20 cellular contexts compared by ENCODE assay signal in the genomic region with DNA sequence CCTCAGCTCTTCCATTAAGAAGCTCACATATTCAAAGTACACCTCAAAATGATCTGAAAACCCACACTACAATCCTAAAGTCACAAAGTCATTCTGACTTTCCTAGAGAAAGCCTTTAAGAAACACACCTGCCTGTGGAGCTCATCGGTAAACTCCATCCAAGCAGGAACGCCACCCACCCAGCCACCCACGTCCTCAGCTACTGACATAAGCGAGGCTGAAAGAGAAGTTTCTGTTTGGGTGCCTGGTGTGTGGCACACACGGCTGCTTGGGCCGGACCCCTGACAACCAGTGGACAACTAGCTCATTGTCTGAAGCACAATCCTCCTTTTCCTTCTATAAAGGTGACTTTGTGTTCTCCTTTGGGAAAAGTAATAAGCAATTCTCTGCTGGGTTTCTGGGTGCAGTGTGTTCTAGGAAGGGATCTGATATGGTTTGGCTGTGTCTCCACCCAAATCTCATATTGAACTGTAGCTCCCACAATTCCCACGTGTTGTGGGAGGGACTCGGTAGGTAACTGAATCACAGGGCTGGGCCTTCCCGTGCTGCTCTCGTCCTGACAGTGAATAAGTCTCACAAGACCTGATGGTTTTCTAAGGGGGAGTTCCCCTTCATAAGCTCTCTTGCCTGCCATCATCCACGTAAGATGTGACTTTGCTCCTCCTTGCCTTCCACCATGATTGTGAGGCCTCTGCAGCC. TPM values are rescaled to one million over a fixed set of nuclear protein-coding genes. Genes with fewer than 3 reads are reported as not detected.
DNase-seq lines count a peak whose midpoint lies in the region; ATAC-seq and FAIRE-seq lines count a peak whose summit lies in the region.
"Had no signal": no experiment of that assay in that cellular context is flagged by ENCODE, and none has a peak within 500 bp of the region (broad histone marks: within the 10 kb centered on the region; RNA-seq: fewer than 3 reads in every experiment).

No MANE protein-coding gene starts in this region.

- ATAC-seq in activated T-cell treated with anti-CD3 and anti-CD28 coated beads, Interleukin-2, amount 50 U/mL, for 72 hours (replicated peaks in 1 of 2), result peak in 1 of 2 donors; percentile 16
- ATAC-seq in T-helper 17 cell, result no peak
- ATAC-seq: gastrocnemius medialis, GM23338 had no signal

- in situ Hi-C loops in Caki2 (cut with HindIII; ENCODE audit: low pct_unique_long_range_greater_than_20kb, low sequenced_read_pairs), result no loop called here

- H3K27ac Mint-ChIP-seq in activated T-cell treated with anti-CD3 and anti-CD28 coated beads, Interleukin-2, amount 50 U/mL, for 72 hours, result no peak overlapping the region
- H3K27ac Mint-ChIP-seq in T-helper 17 cell, result no peak overlapping the region
- H3K27ac Mint-ChIP-seq: GM23338, type B pancreatic cell had no signal

- no peaks in the 10 kb centered on the region for H3K27me3 Mint-ChIP-seq in activated T-cell treated with anti-CD3 and anti-CD28 coated beads, Interleukin-2, amount 50 U/mL, for 72 hours (ENCODE audit: low read depth)
- H3K27me3 Mint-ChIP-seq in T-helper 17 cell, result peaks cover 15% of the 10 kb centered on the region
- H3K27me3 Mint-ChIP-seq: type B pancreatic cell had no signal

- H3K4me1 Mint-ChIP-seq in activated T-cell treated with anti-CD3 and anti-CD28 coated beads, Interleukin-2, amount 50 U/mL, for 72 hours (ENCODE audit: low read depth), result peaks cover 32% of the 10 kb centered on the region
- H3K4me1 Mint-ChIP-seq in T-helper 17 cell, result peaks cover 6% of the 10 kb centered on the region

- no peaks in the 10 kb centered on the region for H3K9me3 ChIP-seq in T-helper 17 cell (ENCODE audit: control insufficient read depth, low read length, poor library complexity, severe bottlenecking)
- H3K9me3 ChIP-seq: gastrocnemius medialis, sigmoid colon had no signal

- DNase-seq in activated T-cell treated with anti-CD3 and anti-CD28 coated beads, Interleukin-2, amount 50 U/mL, for 72 hours, result peak; percentile 19 to 43
- DNase-seq in activated T-cell treated with anti-CD3 and anti-CD28 coated beads for 4 hours (no peak), Caki2 (ENCODE audit: low read depth) (peak; percentile 60), T-helper 17 cell (no peak), pons (ENCODE audit: low spot score) (peak; percentile 41), urothelium cell line (ENCODE audit: low spot score) (no peak), medulla oblongata (ENCODE audit: extremely low spot score) (no peak), mucosa of gallbladder (ENCODE audit: low spot score) (no peak)
- DNase-seq: C1 segment of cervical spinal cord, Calu3, gastrocnemius medialis, NCI-H1092 treated with DMSO at 0.1 percent for 48 hours, NCI-H2081, PC-9, SIG-M5, sigmoid colon had no signal

- H3K4me3 Mint-ChIP-seq in activated T-cell treated with anti-CD3 and anti-CD28 coated beads, Interleukin-2, amount 50 U/mL, for 72 hours, result no peak overlapping the region
- H3K4me3 Mint-ChIP-seq in T-helper 17 cell, result peak overlapping the region; percentile 43
- H3K4me3 Mint-ChIP-seq: GM23338, neural crest cell, type B pancreatic cell had no signal

- FAIRE-seq in urothelium cell line (lab: Jason Lieb, UNC), result no peak
- FAIRE-seq: islet of Langerhans had no signal

- no peaks in the 10 kb centered on the region for H3K9me3 Mint-ChIP-seq in activated T-cell treated with anti-CD3 and anti-CD28 coated beads, Interleukin-2, amount 50 U/mL, for 72 hours
- H3K9me3 Mint-ChIP-seq: GM23338, type B pancreatic cell had no signal

- H3K36me3 Mint-ChIP-seq in activated T-cell treated with anti-CD3 and anti-CD28 coated beads, Interleukin-2, amount 50 U/mL, for 72 hours (ENCODE audit: insufficient read depth in 2 of 2), result peaks cover 1 to 2% of the 10 kb centered on the region in 2 donors
- H3K36me3 Mint-ChIP-seq in T-helper 17 cell (ENCODE audit: low read depth), result no peaks in the 10 kb centered on the region

RNA-seq across cellular contexts. Expression of a gene that starts 26.1 kb away (rescaled TPM):
- total RNA-seq in activated T-cell treated with anti-CD3 and anti-CD28 coated beads, Interleukin-2, amount 50 U/mL, for 72 hours, result 1 to 10 TPM; 5.0 to 9.9 TPM
- 24.7 and 78.0 TPM in 2 replicates for total RNA-seq in Caki2 (2014; rRNA removed; shearing (Covaris generic); ENCODE audit: low replicate concordance)
- total RNA-seq in T-helper 17 cell (1 to 10 TPM; 3.5 to 4.3 TPM), mucosa of gallbladder (34.4 TPM)

Comparison
In these comparisons a context has a peak if more than half of its experiments do, and no peak if none do; other contexts are left out.
1. DNase-seq: peak in activated T-cell treated with anti-CD3 and anti-CD28 coated beads, Interleukin-2, amount 50 U/mL, for 72 hours (2 of 2), Caki2 (single experiment) and pons (single experiment); none in activated T-cell treated with anti-CD3 and anti-CD28 coated beads for 4 hours (single experiment), T-helper 17 cell (0 of 3), urothelium cell line (single experiment), medulla oblongata (single experiment) and mucosa of gallbladder (single experiment).